ENCODE assay signal across 23 cellular contexts in the genomic region with DNA sequence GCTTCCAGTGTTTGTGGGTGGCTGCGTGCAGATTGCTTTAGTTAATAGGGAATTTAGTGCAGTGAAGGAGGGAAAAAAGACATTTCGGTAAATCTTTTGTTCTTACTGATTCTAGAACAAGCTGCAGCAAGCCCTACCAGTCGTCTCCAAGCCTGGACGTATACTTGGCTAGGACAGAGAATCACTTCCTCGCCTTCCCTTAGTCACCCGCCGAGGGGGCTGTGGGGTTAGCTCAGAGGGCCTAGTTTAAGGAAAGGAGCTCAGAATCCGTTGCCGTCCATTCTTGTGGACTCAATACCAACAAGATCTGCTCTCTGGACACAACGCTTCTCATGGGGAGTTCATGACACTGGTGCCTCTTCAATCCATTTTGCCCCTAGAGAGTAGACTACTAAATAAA. TPM values are rescaled to one million over a fixed set of nuclear protein-coding genes. Genes with fewer than 3 reads are reported as not detected.
"Had no signal": no experiment of that assay in that cellular context is flagged by ENCODE, and none has a peak within 500 bp of the region (broad histone marks: within the 10 kb centered on the region; RNA-seq: fewer than 3 reads in every experiment).

No MANE protein-coding gene starts in this region.

- H3K79me2 ChIP-seq: hepatocyte, parathyroid adenoma had no signal

- ATAC-seq: activated T-helper 17 cell treated with anti-CD3 and anti-CD28 coated beads, Interleukin-2, amount 50 U/mL, for 72 hours; natural killer cell treated with Interleukin-12 subunit alpha and Interleukin-12 subunit beta and Interleukin-15 and Interleukin-18, amount 100 ng/mL, for 72 hours; right cardiac atrium; stimulated activated naive CD8-positive, alpha-beta T cell treated with anti-CD3 and anti-CD28 coated beads, Interleukin-15, Interleukin-2, amounts not matched to agents 100 U/mL and 50 U/mL, for 24 hours; upper lobe of right lung had no signal

- H3K27ac ChIP-seq: adrenal gland, hepatocyte, left ventricle myocardium inferior, parathyroid adenoma, thyroid gland, upper lobe of right lung, VCaP had no signal

- H2AFZ ChIP-seq: hepatocyte, parathyroid adenoma had no signal

- H3K4me1 ChIP-seq: adrenal gland, parathyroid adenoma, upper lobe of right lung had no signal

- H3K4me2 ChIP-seq: hepatocyte had no signal

- DNase-seq: activated CD4-positive, alpha-beta T cell treated with anti-CD3 and anti-CD28 coated beads for 1 hour; activated CD4-positive, alpha-beta T cell treated with anti-CD3 and anti-CD28 coated beads, Interleukin-2, amount 50 U/mL, for 1 hour; activated naive CD4-positive, alpha-beta T cell; activated T-cell treated with anti-CD3 and anti-CD28 coated beads, Interleukin-2, amount 50 U/mL, for 24 hours; adrenal gland; cerebellar nuclear complex; cortex of kidney; erythroblast; glutamatergic neuron; left ventricle myocardium inferior; midbrain; right cardiac atrium; stimulated activated CD4-positive, alpha-beta T cell treated with anti-CD3 and anti-CD28 coated beads, Interleukin-4, amount 100 ng/mL, for 24 hours; stimulated activated naive CD8-positive, alpha-beta T cell treated with anti-CD3 and anti-CD28 coated beads, Interleukin-15, Interleukin-2, amounts not matched to agents 100 U/mL and 50 U/mL, for 24 hours; substantia nigra; upper lobe of right lung had no signal

- H3K4me3 ChIP-seq: adrenal gland, hepatocyte, left ventricle myocardium inferior, thyroid gland, upper lobe of right lung had no signal

- H3K36me3 ChIP-seq: adrenal gland, left ventricle myocardium inferior, thyroid gland, upper lobe of right lung had no signal

- H3K27me3 ChIP-seq: adrenal gland, foreskin keratinocyte, hepatocyte, thyroid gland, upper lobe of right lung had no signal

- H3K9me3 ChIP-seq: adrenal gland, thyroid gland, upper lobe of right lung had no signal

RNA-seq across cellular contexts. Expression of a gene that starts 36.3 kb away (rescaled TPM):
- total RNA-seq: activated T-helper 17 cell treated with anti-CD3 and anti-CD28 coated beads, Interleukin-2, amount 50 U/mL, for 72 hours; natural killer cell treated with Interleukin-12 subunit alpha and Interleukin-12 subunit beta and Interleukin-15 and Interleukin-18, amount 100 ng/mL, for 72 hours had no signal
